ENCODE assay signal across 1 cellular context in the genomic region with DNA sequence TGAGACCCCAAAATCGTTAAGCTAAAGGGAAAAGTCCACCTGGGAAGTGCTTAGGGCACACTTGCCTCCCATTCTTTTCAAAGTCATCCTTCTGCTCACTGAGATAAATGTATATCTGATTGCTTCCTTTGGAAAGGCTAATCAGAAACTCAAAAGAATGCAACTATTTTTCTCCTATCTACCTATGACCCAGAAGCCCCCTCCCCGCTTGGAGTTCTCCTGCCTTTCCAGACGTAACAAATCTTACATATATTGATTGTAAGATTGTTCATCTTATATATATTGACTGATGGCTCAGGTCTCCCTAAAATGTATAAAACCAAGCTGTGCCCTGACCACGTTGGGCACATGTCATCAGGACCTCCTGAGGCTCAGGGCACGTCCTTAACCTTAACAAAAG.
TF ChIP-seq lines count a peak whose summit lies in the region.

No MANE protein-coding gene starts in this region.

TF ChIP-seq in IMR-90, 13 proteins besides CTCF, POLR2A, EP300 and RAD21:
- TF ChIP-seq MAZ (IDR thresholded peaks at IDR 0.05; ENCODE audit: borderline replicate concordance, low read depth, low read length) (no peak), NFE2L2 (IDR thresholded peaks at IDR 0.05; ENCODE audit: low read depth, low read length) (no peak), RFX5 (IDR thresholded peaks at IDR 0.05; ENCODE audit: low read depth, low read length) (no peak), FOS (IDR thresholded peaks at IDR 0.05; ENCODE audit: low read depth, low read length) (no peak), SMC3 (IDR thresholded peaks at IDR 0.05; ENCODE audit: low read depth, low read length) (no peak), CHD1 (IDR thresholded peaks at IDR 0.05; ENCODE audit: low read depth, low read length) (no peak), CEBPB (IDR thresholded peaks at IDR 0.05; ENCODE audit: low read depth, low read length) (no peak), MAFK (IDR thresholded peaks at IDR 0.05; ENCODE audit: low read depth, low read length) (no peak), USF2 (IDR thresholded peaks at IDR 0.05; ENCODE audit: low read depth, low read length) (no peak), MXI1 (IDR thresholded peaks at IDR 0.05; ENCODE audit: borderline replicate concordance, low read depth, low read length) (no peak), BHLHE40 (IDR thresholded peaks at IDR 0.05; ENCODE audit: low read depth, low read length) (no peak)
